ENCODE assay signal across 2 cellular contexts in the genomic region with DNA sequence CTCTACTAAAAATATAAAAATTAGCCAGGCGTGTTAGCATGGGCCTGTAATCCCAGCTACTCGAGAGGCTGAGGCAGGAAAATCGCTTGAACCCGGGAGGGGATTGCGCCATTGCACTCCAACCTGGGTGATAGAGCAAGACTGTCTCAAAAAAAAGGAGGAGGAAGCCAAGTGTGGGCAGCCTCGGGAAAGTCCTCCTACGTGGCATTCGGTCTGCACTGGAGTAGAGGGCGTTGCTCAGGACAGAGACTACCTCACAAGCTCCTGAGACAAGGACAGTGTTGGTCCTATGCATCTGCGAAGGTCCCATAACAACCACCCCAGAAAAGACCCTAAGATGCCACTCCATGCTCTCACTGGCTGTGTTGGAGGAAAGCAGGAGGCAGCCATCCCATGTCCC.
TF ChIP-seq lines count a peak whose summit lies in the region.

No MANE protein-coding gene starts in this region.

TF ChIP-seq in SK-N-SH, 30 proteins besides CTCF, POLR2A, EP300 and RAD21 (continued from another document):
- TF ChIP-seq, protein P1, sequence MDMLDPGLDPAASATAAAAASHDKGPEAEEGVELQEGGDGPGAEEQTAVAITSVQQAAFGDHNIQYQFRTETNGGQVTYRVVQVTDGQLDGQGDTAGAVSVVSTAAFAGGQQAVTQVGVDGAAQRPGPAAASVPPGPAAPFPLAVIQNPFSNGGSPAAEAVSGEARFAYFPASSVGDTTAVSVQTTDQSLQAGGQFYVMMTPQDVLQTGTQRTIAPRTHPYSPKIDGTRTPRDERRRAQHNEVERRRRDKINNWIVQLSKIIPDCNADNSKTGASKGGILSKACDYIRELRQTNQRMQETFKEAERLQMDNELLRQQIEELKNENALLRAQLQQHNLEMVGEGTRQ (IDR thresholded peaks at IDR 0.05; ENCODE audit: borderline replicate concordance, low read depth, low read length) = no peak
- TF ChIP-seq TCF12 (IDR thresholded peaks at IDR 0.05) (no peak), NRF1 (IDR thresholded peaks at IDR 0.05; ENCODE audit: low read depth, low read length) (no peak), MXI1 (IDR thresholded peaks at IDR 0.05; ENCODE audit: low read depth, low read length) (no peak), POLR2AphosphoS5 (IDR thresholded peaks at IDR 0.05; ENCODE audit: low read depth, low read length) (no peak), GATA2 (CRISPR knock-in tag; IDR thresholded peaks at IDR 0.05) (no peak), MEF2A (IDR thresholded peaks at IDR 0.05; ENCODE audit: borderline replicate concordance, low read depth) (no peak), EZH2phosphoT487 (IDR thresholded peaks at IDR 0.05; ENCODE audit: borderline replicate concordance, low read depth) (no peak), TEAD4 (IDR thresholded peaks at IDR 0.05; ENCODE audit: borderline replicate concordance, insufficient read depth) (no peak), RFX5 (IDR thresholded peaks at IDR 0.05; ENCODE audit: low read length) (no peak), FOXJ3 (CRISPR knock-in tag; IDR thresholded peaks at IDR 0.05) (no peak), JUND (IDR thresholded peaks at IDR 0.05) (no peak)
- TF ChIP-seq, protein P2, sequence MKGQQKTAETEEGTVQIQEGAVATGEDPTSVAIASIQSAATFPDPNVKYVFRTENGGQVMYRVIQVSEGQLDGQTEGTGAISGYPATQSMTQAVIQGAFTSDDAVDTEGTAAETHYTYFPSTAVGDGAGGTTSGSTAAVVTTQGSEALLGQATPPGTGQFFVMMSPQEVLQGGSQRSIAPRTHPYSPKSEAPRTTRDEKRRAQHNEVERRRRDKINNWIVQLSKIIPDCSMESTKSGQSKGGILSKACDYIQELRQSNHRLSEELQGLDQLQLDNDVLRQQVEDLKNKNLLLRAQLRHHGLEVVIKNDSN (IDR thresholded peaks at IDR 0.05; ENCODE audit: borderline replicate concordance, low read depth) = no peak
- TF ChIP-seq, protein P3, sequence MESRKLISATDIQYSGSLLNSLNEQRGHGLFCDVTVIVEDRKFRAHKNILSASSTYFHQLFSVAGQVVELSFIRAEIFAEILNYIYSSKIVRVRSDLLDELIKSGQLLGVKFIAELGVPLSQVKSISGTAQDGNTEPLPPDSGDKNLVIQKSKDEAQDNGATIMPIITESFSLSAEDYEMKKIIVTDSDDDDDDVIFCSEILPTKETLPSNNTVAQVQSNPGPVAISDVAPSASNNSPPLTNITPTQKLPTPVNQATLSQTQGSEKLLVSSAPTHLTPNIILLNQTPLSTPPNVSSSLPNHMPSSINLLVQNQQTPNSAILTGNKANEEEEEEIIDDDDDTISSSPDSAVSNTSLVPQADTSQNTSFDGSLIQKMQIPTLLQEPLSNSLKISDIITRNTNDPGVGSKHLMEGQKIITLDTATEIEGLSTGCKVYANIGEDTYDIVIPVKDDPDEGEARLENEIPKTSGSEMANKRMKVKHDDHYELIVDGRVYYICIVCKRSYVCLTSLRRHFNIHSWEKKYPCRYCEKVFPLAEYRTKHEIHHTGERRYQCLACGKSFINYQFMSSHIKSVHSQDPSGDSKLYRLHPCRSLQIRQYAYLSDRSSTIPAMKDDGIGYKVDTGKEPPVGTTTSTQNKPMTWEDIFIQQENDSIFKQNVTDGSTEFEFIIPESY (IDR thresholded peaks at IDR 0.05; ENCODE audit: borderline replicate concordance, low read depth) = no peak
- TF ChIP-seq, protein P4, sequence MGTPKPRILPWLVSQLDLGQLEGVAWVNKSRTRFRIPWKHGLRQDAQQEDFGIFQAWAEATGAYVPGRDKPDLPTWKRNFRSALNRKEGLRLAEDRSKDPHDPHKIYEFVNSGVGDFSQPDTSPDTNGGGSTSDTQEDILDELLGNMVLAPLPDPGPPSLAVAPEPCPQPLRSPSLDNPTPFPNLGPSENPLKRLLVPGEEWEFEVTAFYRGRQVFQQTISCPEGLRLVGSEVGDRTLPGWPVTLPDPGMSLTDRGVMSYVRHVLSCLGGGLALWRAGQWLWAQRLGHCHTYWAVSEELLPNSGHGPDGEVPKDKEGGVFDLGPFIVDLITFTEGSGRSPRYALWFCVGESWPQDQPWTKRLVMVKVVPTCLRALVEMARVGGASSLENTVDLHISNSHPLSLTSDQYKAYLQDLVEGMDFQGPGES (IDR thresholded peaks at IDR 0.05; ENCODE audit: low read depth, low read length) = no peak
- TF ChIP-seq, protein P5, sequence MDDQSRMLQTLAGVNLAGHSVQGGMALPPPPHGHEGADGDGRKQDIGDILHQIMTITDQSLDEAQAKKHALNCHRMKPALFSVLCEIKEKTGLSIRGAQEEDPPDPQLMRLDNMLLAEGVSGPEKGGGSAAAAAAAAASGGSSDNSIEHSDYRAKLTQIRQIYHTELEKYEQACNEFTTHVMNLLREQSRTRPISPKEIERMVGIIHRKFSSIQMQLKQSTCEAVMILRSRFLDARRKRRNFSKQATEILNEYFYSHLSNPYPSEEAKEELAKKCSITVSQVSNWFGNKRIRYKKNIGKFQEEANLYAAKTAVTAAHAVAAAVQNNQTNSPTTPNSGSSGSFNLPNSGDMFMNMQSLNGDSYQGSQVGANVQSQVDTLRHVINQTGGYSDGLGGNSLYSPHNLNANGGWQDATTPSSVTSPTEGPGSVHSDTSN (IDR thresholded peaks at IDR 0.05) = no peak
TF ChIP-seq in SK-N-SH: peak in this region for 0.

TF ChIP-seq in SK-N-SH treated with all-trans-retinoic acid at 6 μM for 48 hours, 23 proteins besides CTCF, POLR2A, EP300 and RAD21 (continued from another document):
- TF ChIP-seq, protein P6, sequence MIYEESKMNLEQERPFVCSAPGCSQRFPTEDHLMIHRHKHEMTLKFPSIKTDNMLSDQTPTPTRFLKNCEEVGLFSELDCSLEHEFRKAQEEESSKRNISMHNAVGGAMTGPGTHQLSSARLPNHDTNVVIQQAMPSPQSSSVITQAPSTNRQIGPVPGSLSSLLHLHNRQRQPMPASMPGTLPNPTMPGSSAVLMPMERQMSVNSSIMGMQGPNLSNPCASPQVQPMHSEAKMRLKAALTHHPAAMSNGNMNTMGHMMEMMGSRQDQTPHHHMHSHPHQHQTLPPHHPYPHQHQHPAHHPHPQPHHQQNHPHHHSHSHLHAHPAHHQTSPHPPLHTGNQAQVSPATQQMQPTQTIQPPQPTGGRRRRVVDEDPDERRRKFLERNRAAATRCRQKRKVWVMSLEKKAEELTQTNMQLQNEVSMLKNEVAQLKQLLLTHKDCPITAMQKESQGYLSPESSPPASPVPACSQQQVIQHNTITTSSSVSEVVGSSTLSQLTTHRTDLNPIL (CRISPR knock-in tag; IDR thresholded peaks at IDR 0.05; ENCODE audit: low read depth) = no peak
- TF ChIP-seq OSR1 (CRISPR knock-in tag; IDR thresholded peaks at IDR 0.05) (no peak), PPARA (CRISPR knock-in tag; IDR thresholded peaks at IDR 0.05; ENCODE audit: borderline replicate concordance) (no peak), TCF4 (CRISPR knock-in tag; IDR thresholded peaks at IDR 0.05; ENCODE audit: borderline replicate concordance) (no peak), ZNF70 (CRISPR knock-in tag; IDR thresholded peaks at IDR 0.05) (no peak), ARNTL (CRISPR knock-in tag; IDR thresholded peaks at IDR 0.05; ENCODE audit: borderline replicate concordance, low read depth) (no peak), ZNF8 (CRISPR knock-in tag; IDR thresholded peaks at IDR 0.05) (no peak)
- TF ChIP-seq, protein P7, sequence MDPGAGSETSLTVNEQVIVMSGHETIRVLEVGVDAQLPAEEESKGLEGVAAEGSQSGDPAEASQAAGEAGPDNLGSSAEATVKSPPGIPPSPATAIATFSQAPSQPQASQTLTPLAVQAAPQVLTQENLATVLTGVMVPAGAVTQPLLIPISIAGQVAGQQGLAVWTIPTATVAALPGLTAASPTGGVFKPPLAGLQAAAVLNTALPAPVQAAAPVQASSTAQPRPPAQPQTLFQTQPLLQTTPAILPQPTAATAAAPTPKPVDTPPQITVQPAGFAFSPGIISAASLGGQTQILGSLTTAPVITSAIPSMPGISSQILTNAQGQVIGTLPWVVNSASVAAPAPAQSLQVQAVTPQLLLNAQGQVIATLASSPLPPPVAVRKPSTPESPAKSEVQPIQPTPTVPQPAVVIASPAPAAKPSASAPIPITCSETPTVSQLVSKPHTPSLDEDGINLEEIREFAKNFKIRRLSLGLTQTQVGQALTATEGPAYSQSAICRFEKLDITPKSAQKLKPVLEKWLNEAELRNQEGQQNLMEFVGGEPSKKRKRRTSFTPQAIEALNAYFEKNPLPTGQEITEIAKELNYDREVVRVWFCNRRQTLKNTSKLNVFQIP (CRISPR knock-in tag; IDR thresholded peaks at IDR 0.05; ENCODE audit: borderline replicate concordance, low read depth) = no peak
- TF ChIP-seq, protein P8, sequence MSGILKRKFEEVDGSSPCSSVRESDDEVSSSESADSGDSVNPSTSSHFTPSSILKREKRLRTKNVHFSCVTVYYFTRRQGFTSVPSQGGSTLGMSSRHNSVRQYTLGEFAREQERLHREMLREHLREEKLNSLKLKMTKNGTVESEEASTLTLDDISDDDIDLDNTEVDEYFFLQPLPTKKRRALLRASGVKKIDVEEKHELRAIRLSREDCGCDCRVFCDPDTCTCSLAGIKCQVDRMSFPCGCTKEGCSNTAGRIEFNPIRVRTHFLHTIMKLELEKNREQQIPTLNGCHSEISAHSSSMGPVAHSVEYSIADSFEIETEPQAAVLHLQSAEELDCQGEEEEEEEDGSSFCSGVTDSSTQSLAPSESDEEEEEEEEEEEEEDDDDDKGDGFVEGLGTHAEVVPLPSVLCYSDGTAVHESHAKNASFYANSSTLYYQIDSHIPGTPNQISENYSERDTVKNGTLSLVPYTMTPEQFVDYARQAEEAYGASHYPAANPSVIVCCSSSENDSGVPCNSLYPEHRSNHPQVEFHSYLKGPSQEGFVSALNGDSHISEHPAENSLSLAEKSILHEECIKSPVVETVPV (CRISPR knock-in tag; IDR thresholded peaks at IDR 0.05) = no peak
- TF ChIP-seq, protein P9, sequence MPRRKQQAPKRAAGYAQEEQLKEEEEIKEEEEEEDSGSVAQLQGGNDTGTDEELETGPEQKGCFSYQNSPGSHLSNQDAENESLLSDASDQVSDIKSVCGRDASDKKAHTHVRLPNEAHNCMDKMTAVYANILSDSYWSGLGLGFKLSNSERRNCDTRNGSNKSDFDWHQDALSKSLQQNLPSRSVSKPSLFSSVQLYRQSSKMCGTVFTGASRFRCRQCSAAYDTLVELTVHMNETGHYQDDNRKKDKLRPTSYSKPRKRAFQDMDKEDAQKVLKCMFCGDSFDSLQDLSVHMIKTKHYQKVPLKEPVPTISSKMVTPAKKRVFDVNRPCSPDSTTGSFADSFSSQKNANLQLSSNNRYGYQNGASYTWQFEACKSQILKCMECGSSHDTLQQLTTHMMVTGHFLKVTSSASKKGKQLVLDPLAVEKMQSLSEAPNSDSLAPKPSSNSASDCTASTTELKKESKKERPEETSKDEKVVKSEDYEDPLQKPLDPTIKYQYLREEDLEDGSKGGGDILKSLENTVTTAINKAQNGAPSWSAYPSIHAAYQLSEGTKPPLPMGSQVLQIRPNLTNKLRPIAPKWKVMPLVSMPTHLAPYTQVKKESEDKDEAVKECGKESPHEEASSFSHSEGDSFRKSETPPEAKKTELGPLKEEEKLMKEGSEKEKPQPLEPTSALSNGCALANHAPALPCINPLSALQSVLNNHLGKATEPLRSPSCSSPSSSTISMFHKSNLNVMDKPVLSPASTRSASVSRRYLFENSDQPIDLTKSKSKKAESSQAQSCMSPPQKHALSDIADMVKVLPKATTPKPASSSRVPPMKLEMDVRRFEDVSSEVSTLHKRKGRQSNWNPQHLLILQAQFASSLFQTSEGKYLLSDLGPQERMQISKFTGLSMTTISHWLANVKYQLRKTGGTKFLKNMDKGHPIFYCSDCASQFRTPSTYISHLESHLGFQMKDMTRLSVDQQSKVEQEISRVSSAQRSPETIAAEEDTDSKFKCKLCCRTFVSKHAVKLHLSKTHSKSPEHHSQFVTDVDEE (CRISPR knock-in tag; IDR thresholded peaks at IDR 0.05) = no peak
